Comparison of ENCODE assay signal across 8 cellular contexts in genomic region chr3:30606301-30607031, GRCh38. TPM values are rescaled to one million over a fixed set of nuclear protein-coding genes. Genes with fewer than 3 reads are reported as not detected.
DNase-seq lines count a peak whose midpoint lies in the region; ATAC-seq, FAIRE-seq and TF ChIP-seq lines count a peak whose summit lies in the region.

TSS of gene TGFBR2 (plus strand) at chr3:30606601. CDS start at chr3:30606884, 283 bp downstream.

- TF ChIP-seq CTCF in Caco-2 (IDR thresholded peaks at IDR 0.05; ENCODE audit: insufficient read depth in 1 of 2, low read depth in 1 of 2, low read length in 1 of 2, severe bottlenecking in 1 of 2, unreplicated experiment in 1 of 2) (peak in 1 of 2 experiments; percentile 11), neutrophil (IDR thresholded peaks at IDR 0.05) (peak; percentile 68), subcutaneous adipose tissue (IDR thresholded peaks at IDR 0.05; ENCODE audit: low read depth) (no peak)

- in situ Hi-C loops in SK-MEL-5 (cut with HindIII; ENCODE audit: low pct_unique_long_range_greater_than_20kb, low sequenced_read_pairs), result no loop called here

- peaks cover 58% of the 10 kb centered on the region for H3K4me1 ChIP-seq in Caco-2
- peaks cover 76 to 78% of the 10 kb centered on the region in 2 experiments for H3K4me1 ChIP-seq in neutrophil (ENCODE audit: control insufficient read depth in 1 of 2, insufficient read depth in 1 of 2, low read depth in 1 of 2, low read length in 1 of 2)

- peak; percentile 94 to 98 for DNase-seq in Caco-2
- DNase-seq in HT-29 (ENCODE audit: low spot score), result peak; percentile 92
- peak; percentile 90 for DNase-seq in SK-MEL-5 (ENCODE audit: low read depth, low spot score)
- DNase-seq in activated naive CD4-positive, alpha-beta T cell (lab: John Stamatoyannopoulos, UW), result peak; percentile 50 to 70 (median 59)
- peak; percentile 69 to 79 for DNase-seq in frontal cortex (ENCODE audit: low spot score in 2 of 2)

- H3K4me3 ChIP-seq in Caco-2 (ENCODE audit: low read depth, low read length), result peak within 1 kb of the TSS; percentile 68
- peak within 1 kb of the TSS; percentile 78 to 94 for H3K4me3 ChIP-seq in neutrophil (ENCODE audit: low read depth in 1 of 2, low read length in 1 of 2)

- peak within 1 kb of the TSS; percentile 83 for H3K27ac Mint-ChIP-seq in Caco-2 (ENCODE audit: unreplicated experiment)

- no peaks in the 10 kb centered on the region for H3K27me3 ChIP-seq in Caco-2 (replicated peaks; ENCODE audit: control insufficient read depth, insufficient read depth, low read length)
- H3K27me3 ChIP-seq in neutrophil, result no peaks in the 10 kb centered on the region

- FAIRE-seq in frontal cortex (lab: Jason Lieb, UNC), result no peak

- TSS peak; percentile 7 for BruUV-seq in Caco-2 (replicated peaks; lab: Mats Ljungman, UMichigan)

- intact Hi-C loops in Caco-2 (cut with micrococcal nuclease; ENCODE audit: unreplicated experiment), result loop anchor here (1.0 to 5.0 kb wide), 8 partner anchors 9 to 494 kb away; no protein-coding TSS in a partner anchor

- peaks cover 34% of the 10 kb centered on the region for H3K4me1 Mint-ChIP-seq in Caco-2 (ENCODE audit: low read depth, unreplicated experiment)

- CTCF ChIA-PET in Caco-2 (lab: Charles Lee), result interaction anchor here (0.7 to 1.0 kb wide), 4 partner anchors 9 to 564 kb away, joined by 3 to 5 read pairs (median 4); no protein-coding TSS in a partner anchor

- ATAC-seq in GM21360 (IDR thresholded peaks at IDR 0.05; ENCODE audit: unreplicated experiment), result peak; percentile 77

- peaks cover 37% of the 10 kb centered on the region for H3K36me3 Mint-ChIP-seq in Caco-2 (ENCODE audit: insufficient read depth, unreplicated experiment)

- H3K27me3 Mint-ChIP-seq in Caco-2 (ENCODE audit: insufficient read depth, unreplicated experiment), result no peaks in the 10 kb centered on the region

- H3K9me3 Mint-ChIP-seq in Caco-2 (ENCODE audit: unreplicated experiment), result no peaks in the 10 kb centered on the region

- peak within 1 kb of the TSS; percentile 99 for H3K27ac ChIP-seq in neutrophil

- POLR2A ChIA-PET in Caco-2 (lab: Charles Lee), result interaction anchor here (0.6 to 1.4 kb wide), 6 partner anchors 9 to 926 kb away, joined by 3 to 7 read pairs (median 4); partner anchors contain the start of gene STT3B

- H3K4me3 Mint-ChIP-seq in Caco-2 (ENCODE audit: unreplicated experiment), result peak within 1 kb of the TSS; percentile 90

- H3K36me3 ChIP-seq in Caco-2 (ENCODE audit: control insufficient read depth, insufficient read depth, low read length), result no peaks in the 10 kb centered on the region
- H3K36me3 ChIP-seq in neutrophil, result no peaks in the 10 kb centered on the region

- H3K9me3 ChIP-seq in Caco-2 (no peaks in the 10 kb centered on the region), neutrophil (no peaks in the 10 kb centered on the region)

RNA-seq across cellular contexts. Expression of gene TGFBR2, which starts in this region (rescaled TPM):
- total RNA-seq in Caco-2 (2022), result 40.5 and 41.9 TPM in 2 replicates
- total RNA-seq in HT-29 (2014; rRNA removed; shearing (Covaris generic)), result 42.2 and 42.9 TPM in 2 replicates
- total RNA-seq in SK-MEL-5 (2014; rRNA removed; shearing (Covaris generic)), result 19.4 and 21.8 TPM in 2 replicates
- 33.6 and 41.3 TPM in 2 replicates for polyA plus RNA-seq in SK-MEL-5 (2015; cell fraction: cytosol; rRNA removed)
- polyA plus RNA-seq in SK-MEL-5 (2015; cell fraction: nucleus; rRNA removed), result 11.5 and 14.4 TPM in 2 replicates
- total RNA-seq in frontal cortex, result 4.5 TPM
- 100 to 1,000 TPM; 237 to 388 (median 287) TPM for total RNA-seq in subcutaneous adipose tissue

Comparison
In these comparisons a context has a peak if more than half of its experiments do, and no peak if none do; other contexts are left out.
1. Peak in every context shown above with its lines: DNase-seq, ATAC-seq, H3K4me3 ChIP-seq and H3K27ac ChIP-seq.